ENCODE assay signal across 9 cellular contexts in the genomic region with DNA sequence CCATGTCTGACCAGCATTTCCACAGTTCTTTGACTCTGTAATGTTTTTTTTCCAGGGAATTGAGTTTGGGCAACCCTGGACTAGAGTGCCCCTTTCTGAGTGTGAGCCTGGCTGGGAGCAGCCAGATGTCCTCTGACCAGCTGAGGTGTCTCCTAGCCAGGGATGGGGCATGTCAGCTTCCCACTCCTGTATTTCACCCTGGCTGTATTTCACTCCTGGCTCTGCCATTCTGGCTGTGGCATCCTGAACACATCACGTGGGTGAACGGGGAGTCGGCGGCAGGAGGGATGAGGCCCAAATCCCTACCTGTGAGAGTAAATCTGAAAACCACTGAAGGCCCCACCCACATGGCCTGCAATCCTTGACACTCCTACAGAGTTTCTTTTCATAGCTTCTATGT. TPM values are rescaled to one million over a fixed set of nuclear protein-coding genes. Genes with fewer than 3 reads are reported as not detected.
DNase-seq lines count a peak whose midpoint lies in the region; ATAC-seq and TF ChIP-seq lines count a peak whose summit lies in the region.
"Had no signal": no experiment of that assay in that cellular context is flagged by ENCODE, and none has a peak within 500 bp of the region (broad histone marks: within the 10 kb centered on the region; RNA-seq: fewer than 3 reads in every experiment).

No MANE protein-coding gene starts in this region.

- H3K4me3 ChIP-seq in right atrium auricular region, result no peak overlapping the region
- H3K4me3 ChIP-seq: A549 had no signal

- no peaks in the 10 kb centered on the region for H3K9me3 Mint-ChIP-seq in T-helper 2 cell treated with Interferon-gamma antibody and Interleukin-4, amounts not matched to agents 5 μg/mL and 100 μg/mL, for 36 hours
- no peaks in the 10 kb centered on the region for H3K9me3 Mint-ChIP-seq in activated CD4-positive, alpha-beta memory T cell treated with anti-CD3 and anti-CD28 coated beads for 36 hours
- no peaks in the 10 kb centered on the region for H3K9me3 Mint-ChIP-seq in stimulated activated naive B cell treated with anti-CD40 and anti-IgM and Interleukin-4, amounts not matched to agents 10 μg/mL and 1 μg/mL and 100 μg/mL, for 72 hours

- CTCF ChIA-PET in activated CD4-positive, alpha-beta memory T cell treated with anti-CD3 and anti-CD28 coated beads for 36 hours (lab: Charles Lee), result interaction anchor here (0.6 to 5.3 kb wide), 49 partner anchors 9 to 221 kb away, joined by 3 to 113 read pairs (median 6); partner anchors contain the start of genes IL21R, KDM8 and NSMCE1

- H3K27ac ChIP-seq in right atrium auricular region, result peak overlapping the region; percentile 65 to 74

- peak overlapping the region; percentile 84 for H3K4me3 Mint-ChIP-seq in T-helper 2 cell treated with Interferon-gamma antibody and Interleukin-4, amounts not matched to agents 5 μg/mL and 100 μg/mL, for 36 hours
- peak overlapping the region; percentile 17 for H3K4me3 Mint-ChIP-seq in activated CD4-positive, alpha-beta memory T cell treated with anti-CD3 and anti-CD28 coated beads for 36 hours
- peak overlapping the region; percentile 11 to 32 for H3K4me3 Mint-ChIP-seq in stimulated activated naive B cell treated with anti-CD40 and anti-IgM and Interleukin-4, amounts not matched to agents 10 μg/mL and 1 μg/mL and 100 μg/mL, for 72 hours

- intact Hi-C loops in activated CD4-positive, alpha-beta memory T cell treated with anti-CD3 and anti-CD28 coated beads for 36 hours (cut with micrococcal nuclease), result loop anchor here (1.0 kb wide), 6 partner anchors 31 to 223 kb away; partner anchors contain the start of genes KDM8 and NSMCE1

- POLR2A ChIA-PET in activated CD4-positive, alpha-beta memory T cell treated with anti-CD3 and anti-CD28 coated beads for 36 hours (lab: Charles Lee), result interaction anchor here (0.5 to 7.7 kb wide), 13 partner anchors 9 to 169 kb away, joined by 4 to 123 read pairs (median 8); partner anchors contain the start of genes KDM8 and NSMCE1

- peaks cover 83% of the 10 kb centered on the region for H3K4me1 Mint-ChIP-seq in T-helper 2 cell treated with Interferon-gamma antibody and Interleukin-4, amounts not matched to agents 5 μg/mL and 100 μg/mL, for 36 hours (ENCODE audit: low read depth)
- peaks cover 89% of the 10 kb centered on the region for H3K4me1 Mint-ChIP-seq in activated CD4-positive, alpha-beta memory T cell treated with anti-CD3 and anti-CD28 coated beads for 36 hours (ENCODE audit: low read depth)
- H3K4me1 Mint-ChIP-seq in stimulated activated naive B cell treated with anti-CD40 and anti-IgM and Interleukin-4, amounts not matched to agents 10 μg/mL and 1 μg/mL and 100 μg/mL, for 72 hours, result peaks cover 72 to 91% of the 10 kb centered on the region in 2 donors

- H3K27me3 Mint-ChIP-seq in T-helper 2 cell treated with Interferon-gamma antibody and Interleukin-4, amounts not matched to agents 5 μg/mL and 100 μg/mL, for 36 hours (ENCODE audit: low read depth), result no peaks in the 10 kb centered on the region
- no peaks in the 10 kb centered on the region for H3K27me3 Mint-ChIP-seq in activated CD4-positive, alpha-beta memory T cell treated with anti-CD3 and anti-CD28 coated beads for 36 hours
- H3K27me3 Mint-ChIP-seq in stimulated activated naive B cell treated with anti-CD40 and anti-IgM and Interleukin-4, amounts not matched to agents 10 μg/mL and 1 μg/mL and 100 μg/mL, for 72 hours, result no peaks in the 10 kb centered on the region

- H3K27ac Mint-ChIP-seq in T-helper 2 cell treated with Interferon-gamma antibody and Interleukin-4, amounts not matched to agents 5 μg/mL and 100 μg/mL, for 36 hours, result peak overlapping the region; percentile 99
- peak overlapping the region; percentile 99 for H3K27ac Mint-ChIP-seq in activated CD4-positive, alpha-beta memory T cell treated with anti-CD3 and anti-CD28 coated beads for 36 hours
- H3K27ac Mint-ChIP-seq in stimulated activated naive B cell treated with anti-CD40 and anti-IgM and Interleukin-4, amounts not matched to agents 10 μg/mL and 1 μg/mL and 100 μg/mL, for 72 hours, result peak overlapping the region; percentile 96

- no peak for ATAC-seq in stimulated activated naive B cell treated with anti-CD40 and anti-IgM and Interleukin-4, amounts not matched to agents 10 μg/mL and 1 μg/mL and 100 μg/mL, for 72 hours (replicated peaks)
- ATAC-seq in esophagus mucosa, result no peak

- no peaks in the 10 kb centered on the region for H3K27me3 ChIP-seq in right atrium auricular region

- DNase-seq in T-helper 2 cell treated with Interferon-gamma antibody and Interleukin-4, amounts not matched to agents 5 μg/mL and 100 μg/mL, for 36 hours (ENCODE audit: low spot score), result no peak
- DNase-seq in T-helper 2 cell (no peak), right atrium auricular region (ENCODE audit: low spot score) (no peak), amniotic stem cell (lab: John Stamatoyannopoulos, UW) (no peak), 8988T (no peak)
- no peak for DNase-seq in activated CD4-positive, alpha-beta memory T cell treated with anti-CD3 and anti-CD28 coated beads for 36 hours
- no peak for DNase-seq in stimulated activated naive B cell treated with anti-CD40 and anti-IgM and Interleukin-4, amounts not matched to agents 10 μg/mL and 1 μg/mL and 100 μg/mL, for 72 hours

- H3K9me3 ChIP-seq in right atrium auricular region, result no peaks in the 10 kb centered on the region
- H3K9me3 ChIP-seq: A549 had no signal

- peaks cover 45% of the 10 kb centered on the region for H3K36me3 Mint-ChIP-seq in T-helper 2 cell treated with Interferon-gamma antibody and Interleukin-4, amounts not matched to agents 5 μg/mL and 100 μg/mL, for 36 hours (ENCODE audit: low read depth)
- H3K36me3 Mint-ChIP-seq in activated CD4-positive, alpha-beta memory T cell treated with anti-CD3 and anti-CD28 coated beads for 36 hours, result peaks cover 43% of the 10 kb centered on the region
- peaks cover 22 to 43% of the 10 kb centered on the region in 2 donors for H3K36me3 Mint-ChIP-seq in stimulated activated naive B cell treated with anti-CD40 and anti-IgM and Interleukin-4, amounts not matched to agents 10 μg/mL and 1 μg/mL and 100 μg/mL, for 72 hours

- TF ChIP-seq CTCF in right atrium auricular region (IDR thresholded peaks at IDR 0.05), result no peak

- H3K4me1 ChIP-seq in right atrium auricular region, result peaks cover 3 to 46% of the 10 kb centered on the region in 2 donors

- peaks cover 21% of the 10 kb centered on the region for H3K36me3 ChIP-seq in right atrium auricular region

RNA-seq across cellular contexts. Expression of gene KDM8, which starts 31.3 kb away (rescaled TPM):
- 1 to 10 TPM; 8.7 to 9.7 TPM for total RNA-seq in activated CD4-positive, alpha-beta memory T cell treated with anti-CD3 and anti-CD28 coated beads for 36 hours
- 1 to 10 TPM; 2.9 to 3.8 TPM for total RNA-seq in right atrium auricular region
- 3.9 TPM for total RNA-seq in esophagus mucosa

RNA-seq across cellular contexts. Expression of gene NSMCE1, which starts 34.0 kb away (rescaled TPM):
- 100 to 1,000 TPM; 120 to 121 TPM for total RNA-seq in activated CD4-positive, alpha-beta memory T cell treated with anti-CD3 and anti-CD28 coated beads for 36 hours
- total RNA-seq in right atrium auricular region, result 10 to 100 TPM; 24.0 to 35.8 TPM
- 46.8 TPM for total RNA-seq in esophagus mucosa

Comparison
In these comparisons a context has a peak if more than half of its experiments do, and no peak if none do; other contexts are left out.
1. H3K4me3 Mint-ChIP-seq: peak in every context shown above with its lines; median percentile 84 in T-helper 2 cell treated with Interferon-gamma antibody and Interleukin-4, amounts not matched to agents 5 μg/mL and 100 μg/mL, for 36 hours; 22 in stimulated activated naive B cell treated with anti-CD40 and anti-IgM and Interleukin-4, amounts not matched to agents 10 μg/mL and 1 μg/mL and 100 μg/mL, for 72 hours; 17 in activated CD4-positive, alpha-beta memory T cell treated with anti-CD3 and anti-CD28 coated beads for 36 hours.